In the genomic region with DNA sequence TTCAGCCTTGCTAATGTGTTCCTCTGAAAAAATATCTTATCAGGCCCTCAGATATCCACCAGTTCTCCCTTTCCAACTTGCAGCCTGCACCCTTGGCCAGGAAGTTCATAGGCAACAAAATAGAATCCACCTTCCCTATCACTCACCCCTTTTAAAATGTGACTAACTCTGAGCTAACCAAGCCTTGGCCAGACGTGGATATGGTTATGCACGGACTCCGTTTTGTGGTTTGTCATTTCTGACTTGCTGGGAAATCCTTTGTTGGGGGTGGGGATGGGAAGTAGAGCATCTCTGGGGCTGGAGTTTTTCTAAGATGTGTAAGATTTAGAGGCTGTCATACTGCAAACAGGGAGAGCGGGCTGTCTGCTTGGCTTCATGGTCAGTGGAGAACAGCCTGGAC, we compare ENCODE assay signal across 8 cellular contexts.
A peak's percentile ranks its signal among the peaks of the same experiment; 100 is the strongest.
DNase-seq lines count a peak whose midpoint lies in the region.

No MANE protein-coding gene starts in this region.

- H3K4me1 ChIP-seq in SJCRH30 = peaks cover 35% of the 10 kb centered on the region

- H3K9me3 ChIP-seq in SJCRH30 (replicated peaks) = no peaks in the 10 kb centered on the region

- H3K27ac ChIP-seq in SJCRH30 = no peak overlapping the region

- H3K36me3 Mint-ChIP-seq in activated CD4-positive, alpha-beta T cell treated with anti-CD3 and anti-CD28 coated beads, Interleukin-2, amount 10 ng/mL, durations not matched to agents 7 days and 5 days (ENCODE audit: low read depth) = peaks cover 58% of the 10 kb centered on the region
- peaks cover 5% of the 10 kb centered on the region for H3K36me3 Mint-ChIP-seq in stimulated activated naive CD8-positive, alpha-beta T cell treated with anti-CD3 and anti-CD28 coated beads, Interleukin-15, Interleukin-2, amounts not matched to agents 100 ng/mL and 50 ng/mL, for 24 hours (ENCODE audit: low read depth)

- no peak overlapping the region for H3K4me3 Mint-ChIP-seq in activated CD4-positive, alpha-beta T cell treated with anti-CD3 and anti-CD28 coated beads, Interleukin-2, amount 10 ng/mL, durations not matched to agents 7 days and 5 days
- H3K4me3 Mint-ChIP-seq in stimulated activated naive CD8-positive, alpha-beta T cell treated with anti-CD3 and anti-CD28 coated beads, Interleukin-15, Interleukin-2, amounts not matched to agents 100 ng/mL and 50 ng/mL, for 24 hours = no peak overlapping the region

- peaks cover 87% of the 10 kb centered on the region for H3K4me1 Mint-ChIP-seq in activated CD4-positive, alpha-beta T cell treated with anti-CD3 and anti-CD28 coated beads, Interleukin-2, amount 10 ng/mL, durations not matched to agents 7 days and 5 days
- peaks cover 73% of the 10 kb centered on the region for H3K4me1 Mint-ChIP-seq in stimulated activated naive CD8-positive, alpha-beta T cell treated with anti-CD3 and anti-CD28 coated beads, Interleukin-15, Interleukin-2, amounts not matched to agents 100 ng/mL and 50 ng/mL, for 24 hours (ENCODE audit: low read depth)

- no peak for DNase-seq in activated CD4-positive, alpha-beta T cell treated with anti-CD3 and anti-CD28 coated beads, Interleukin-2, amount 10 ng/mL, durations not matched to agents 7 days and 5 days
- DNase-seq in activated CD4-positive, alpha-beta T cell treated with anti-CD3 and anti-CD28 coated beads for 4 hours = no peak
- peak; percentile 54 for DNase-seq in T1000 (lab: John Stamatoyannopoulos, UW)
- peak; percentile 98 for DNase-seq in glomerular visceral epithelial cell (ENCODE audit: extremely low spot score)
- no peak for DNase-seq in NCI-H2196 treated with DMSO at 0.1 percent for 48 hours (lab: John Stamatoyannopoulos, UW; ENCODE audit: unreplicated experiment)
- no peak for DNase-seq in SJCRH30
- no peak for DNase-seq in HPDE6-E6E7 (ENCODE audit: extremely low spot score)

- peak overlapping the region; percentile 5 for H3K27ac Mint-ChIP-seq in activated CD4-positive, alpha-beta T cell treated with anti-CD3 and anti-CD28 coated beads, Interleukin-2, amount 10 ng/mL, durations not matched to agents 7 days and 5 days
- peak overlapping the region; percentile 56 for H3K27ac Mint-ChIP-seq in stimulated activated naive CD8-positive, alpha-beta T cell treated with anti-CD3 and anti-CD28 coated beads, Interleukin-15, Interleukin-2, amounts not matched to agents 100 ng/mL and 50 ng/mL, for 24 hours

- CTCF ChIA-PET in activated CD4-positive, alpha-beta T cell treated with anti-CD3 and anti-CD28 coated beads, Interleukin-2, amount 10 ng/mL, durations not matched to agents 7 days and 5 days (lab: Charles Lee) = interaction anchor here (0.5 to 3.0 kb wide), 2 partner anchors 13 to 49 kb away, joined by 3 to 13 read pairs; no protein-coding TSS in a partner anchor

- H3K4me3 ChIP-seq in SJCRH30 = no peak overlapping the region

- H3K27me3 ChIP-seq in SJCRH30 = no peaks in the 10 kb centered on the region

- H3K27me3 Mint-ChIP-seq in activated CD4-positive, alpha-beta T cell treated with anti-CD3 and anti-CD28 coated beads, Interleukin-2, amount 10 ng/mL, durations not matched to agents 7 days and 5 days = no peaks in the 10 kb centered on the region
- no peaks in the 10 kb centered on the region for H3K27me3 Mint-ChIP-seq in stimulated activated naive CD8-positive, alpha-beta T cell treated with anti-CD3 and anti-CD28 coated beads, Interleukin-15, Interleukin-2, amounts not matched to agents 100 ng/mL and 50 ng/mL, for 24 hours

- POLR2A ChIA-PET in activated CD4-positive, alpha-beta T cell treated with anti-CD3 and anti-CD28 coated beads, Interleukin-2, amount 10 ng/mL, durations not matched to agents 7 days and 5 days (lab: Charles Lee) = interaction anchor here (0.6 kb wide), 1 partner anchor 57 kb away, joined by 3 read pairs; no protein-coding TSS in a partner anchor

- no peaks in the 10 kb centered on the region for H3K9me3 Mint-ChIP-seq in activated CD4-positive, alpha-beta T cell treated with anti-CD3 and anti-CD28 coated beads, Interleukin-2, amount 10 ng/mL, durations not matched to agents 7 days and 5 days
- no peaks in the 10 kb centered on the region for H3K9me3 Mint-ChIP-seq in stimulated activated naive CD8-positive, alpha-beta T cell treated with anti-CD3 and anti-CD28 coated beads, Interleukin-15, Interleukin-2, amounts not matched to agents 100 ng/mL and 50 ng/mL, for 24 hours

- peaks cover 3% of the 10 kb centered on the region; the same call in 1 of the 2 replicates for H3K36me3 ChIP-seq in SJCRH30

Comparison
In these comparisons a context has a peak if more than half of its experiments do, and no peak if none do; other contexts are left out.
1. DNase-seq: peak in T1000 (single experiment) and glomerular visceral epithelial cell (single experiment); none in activated CD4-positive, alpha-beta T cell treated with anti-CD3 and anti-CD28 coated beads, Interleukin-2, amount 10 ng/mL, durations not matched to agents 7 days and 5 days (single experiment), activated CD4-positive, alpha-beta T cell treated with anti-CD3 and anti-CD28 coated beads for 4 hours (0 of 2), NCI-H2196 treated with DMSO at 0.1 percent for 48 hours (single experiment), SJCRH30 (0 of 2) and HPDE6-E6E7 (single experiment).